In genomic region chr16:726188-726437, GRCh38 we compare ENCODE assay signal across 1 cellular context.
TF ChIP-seq lines count a peak whose summit lies in the region.

No MANE protein-coding gene starts in this region.

TF ChIP-seq in HepG2, 621 proteins besides CTCF, POLR2A, EP300 and RAD21:
- TF ChIP-seq NONO (IDR thresholded peaks at IDR 0.05) (no peak), NONO (CRISPR knock-in tag; conservative IDR thresholded peaks at IDR 0.05) (no peak), AGO1 (IDR thresholded peaks at IDR 0.05; ENCODE audit: low read depth, low read length, poor library complexity, severe bottlenecking) (peak; percentile 62)
